ENCODE assay signal across 12 cellular contexts in genomic region chr6:110475255-110475654, GRCh38. TPM values are rescaled to one million over a fixed set of nuclear protein-coding genes. Genes with fewer than 3 reads are reported as not detected.
DNase-seq lines count a peak whose midpoint lies in the region; ATAC-seq and TF ChIP-seq lines count a peak whose summit lies in the region.
"Had no signal": no experiment of that assay in that cellular context is flagged by ENCODE, and none has a peak within 500 bp of the region (broad histone marks: within the 10 kb centered on the region; RNA-seq: fewer than 3 reads in every experiment).

No MANE protein-coding gene starts in this region.

- no peaks in the 10 kb centered on the region for H3K9me3 Mint-ChIP-seq in central memory CD8-positive, alpha-beta T cell
- H3K9me3 Mint-ChIP-seq in natural killer cell treated with Interleukin-12 subunit alpha and Interleukin-12 subunit beta and Interleukin-15 and Interleukin-18, amount 100 ng/mL, for 72 hours = no peaks in the 10 kb centered on the region
- peaks cover 34% of the 10 kb centered on the region for H3K9me3 Mint-ChIP-seq in nephron progenitor cell

- peak overlapping the region; percentile 29 for H3K4me3 Mint-ChIP-seq in central memory CD8-positive, alpha-beta T cell
- H3K4me3 Mint-ChIP-seq in natural killer cell treated with Interleukin-12 subunit alpha and Interleukin-12 subunit beta and Interleukin-15 and Interleukin-18, amount 100 ng/mL, for 72 hours = peak overlapping the region; percentile 54
- no peak overlapping the region for H3K4me3 Mint-ChIP-seq in nephron progenitor cell

- no peak for TF ChIP-seq CTCF in nephron progenitor cell (IDR thresholded peaks at IDR 0.05)

- DNase-seq in GDM1 (lab: John Stamatoyannopoulos, UW) (peak; percentile 91), NOMO-1 treated with DMSO at 0.1 percent for 48 hours (lab: John Stamatoyannopoulos, UW; ENCODE audit: unreplicated experiment) (peak; percentile 92), activated gamma-delta T cell (lab: John Stamatoyannopoulos, UW) (no peak), nephron progenitor cell (no peak), NCI-H774 (lab: John Stamatoyannopoulos, UW) (no peak)
- DNase-seq in central memory CD8-positive, alpha-beta T cell (ENCODE audit: low spot score in 2 of 2) = no peak
- no peak for DNase-seq in natural killer cell treated with Interleukin-12 subunit alpha and Interleukin-12 subunit beta and Interleukin-15 and Interleukin-18, amount 100 ng/mL, for 72 hours (ENCODE audit: low spot score)
- DNase-seq: activated CD4-positive, alpha-beta T cell treated with anti-CD3 and anti-CD28 coated beads for 1 hour; NCI-H1436 treated with DMSO at 0.1 percent for 48 hours had no signal

- H3K27ac Mint-ChIP-seq in central memory CD8-positive, alpha-beta T cell (ENCODE audit: low read depth) = no peak overlapping the region
- H3K27ac Mint-ChIP-seq in natural killer cell treated with Interleukin-12 subunit alpha and Interleukin-12 subunit beta and Interleukin-15 and Interleukin-18, amount 100 ng/mL, for 72 hours = no peak overlapping the region
- H3K27ac Mint-ChIP-seq in nephron progenitor cell = no peak overlapping the region

- H3K36me3 Mint-ChIP-seq in central memory CD8-positive, alpha-beta T cell (ENCODE audit: insufficient read depth) = no peaks in the 10 kb centered on the region
- H3K36me3 Mint-ChIP-seq in natural killer cell treated with Interleukin-12 subunit alpha and Interleukin-12 subunit beta and Interleukin-15 and Interleukin-18, amount 100 ng/mL, for 72 hours = no peaks in the 10 kb centered on the region
- H3K36me3 Mint-ChIP-seq in nephron progenitor cell (ENCODE audit: low read depth) = no peaks in the 10 kb centered on the region

- ATAC-seq in central memory CD8-positive, alpha-beta T cell (replicated peaks; ENCODE audit: extremely low read depth, poor library complexity, severe bottlenecking) = no peak
- ATAC-seq in natural killer cell treated with Interleukin-12 subunit alpha and Interleukin-12 subunit beta and Interleukin-15 and Interleukin-18, amount 100 ng/mL, for 72 hours = peak in 1 of 2 donors; percentile 34
- no peak for ATAC-seq in HG03175 (IDR thresholded peaks at IDR 0.05; ENCODE audit: unreplicated experiment)

- peaks cover 66% of the 10 kb centered on the region for H3K27me3 Mint-ChIP-seq in central memory CD8-positive, alpha-beta T cell
- peaks cover 29 to 33% of the 10 kb centered on the region in 2 donors for H3K27me3 Mint-ChIP-seq in natural killer cell treated with Interleukin-12 subunit alpha and Interleukin-12 subunit beta and Interleukin-15 and Interleukin-18, amount 100 ng/mL, for 72 hours
- H3K27me3 Mint-ChIP-seq in nephron progenitor cell (ENCODE audit: low read depth, poor library complexity) = peaks cover 13% of the 10 kb centered on the region

- peaks cover 7% of the 10 kb centered on the region for H3K4me1 Mint-ChIP-seq in central memory CD8-positive, alpha-beta T cell
- H3K4me1 Mint-ChIP-seq in natural killer cell treated with Interleukin-12 subunit alpha and Interleukin-12 subunit beta and Interleukin-15 and Interleukin-18, amount 100 ng/mL, for 72 hours (ENCODE audit: low read depth in 2 of 2) = peaks cover 0 to 10% of the 10 kb centered on the region in 2 donors
- no peaks in the 10 kb centered on the region for H3K4me1 Mint-ChIP-seq in nephron progenitor cell

RNA-seq across cellular contexts. Expression of gene SLC22A16, which starts 1.2 kb away (rescaled TPM):
- total RNA-seq in natural killer cell treated with Interleukin-12 subunit alpha and Interleukin-12 subunit beta and Interleukin-15 and Interleukin-18, amount 100 ng/mL, for 72 hours = not detected
- total RNA-seq: H7, smooth muscle cell had no signal

RNA-seq across cellular contexts. Expression of gene DDO, which starts 59.9 kb away (rescaled TPM):
- total RNA-seq in natural killer cell treated with Interleukin-12 subunit alpha and Interleukin-12 subunit beta and Interleukin-15 and Interleukin-18, amount 100 ng/mL, for 72 hours = under 1 TPM in 1 of 2 donors, not detected in 1; 0.33 TPM
- total RNA-seq: H7, smooth muscle cell had no signal

Comparison
In these comparisons a context has a peak if more than half of its experiments do, and no peak if none do; other contexts are left out.
1. DNase-seq: peak in GDM1 (single experiment) and NOMO-1 treated with DMSO at 0.1 percent for 48 hours (single experiment); none in central memory CD8-positive, alpha-beta T cell (0 of 2), natural killer cell treated with Interleukin-12 subunit alpha and Interleukin-12 subunit beta and Interleukin-15 and Interleukin-18, amount 100 ng/mL, for 72 hours (single experiment), activated gamma-delta T cell (single experiment), nephron progenitor cell (single experiment) and NCI-H774 (single experiment).